ENCODE assay signal across 8 cellular contexts in genomic region chr2:111116016-111116746, GRCh38. TPM values are rescaled to one million over a fixed set of nuclear protein-coding genes. Genes with fewer than 3 reads are reported as not detected.
A peak's percentile ranks its signal among the peaks of the same experiment; 100 is the strongest.
DNase-seq lines count a peak whose midpoint lies in the region; ATAC-seq, FAIRE-seq and TF ChIP-seq lines count a peak whose summit lies in the region.
"Had no signal": no experiment of that assay in that cellular context is flagged by ENCODE, and none has a peak within 500 bp of the region (broad histone marks: within the 10 kb centered on the region; RNA-seq: fewer than 3 reads in every experiment).

No MANE protein-coding gene starts in this region.

- H3K27me3 ChIP-seq in GM12878 (replicated peaks in 1 of 2; ENCODE audit: control insufficient read depth in 2 of 2, insufficient read depth in 2 of 2, low read length in 1 of 2): peaks cover 12 to 48% of the 10 kb centered on the region in 2 experiments

- SMC1A ChIA-PET in GM12878 (lab: Charles Lee; ENCODE audit: uncharacterized antibody, unreplicated experiment): interaction anchor here (0.7 to 1.6 kb wide), 7 partner anchors 79 to 308 kb away, joined by 3 to 5 read pairs (median 3); no protein-coding TSS in a partner anchor

- FAIRE-seq in GM18507 (lab: Jason Lieb, UNC): peak; percentile 83
- FAIRE-seq in GM12878 (lab: Jason Lieb, UNC): peak; percentile 81
- no peak for FAIRE-seq in RCC 7860 (lab: Jason Lieb, UNC)

- in situ Hi-C loops in GM12878 (cut with MboI): loop anchor here (5.0 to 10.0 kb wide), 2 partner anchors 304 to 589 kb away; no protein-coding TSS in a partner anchor

- H4K20me1 ChIP-seq in GM12878 (ENCODE audit: control insufficient read depth, insufficient read depth): no peaks in the 10 kb centered on the region

- peak; percentile 57 for TF ChIP-seq RAD21 in GM12878 (IDR thresholded peaks at IDR 0.05; ENCODE audit: insufficient read depth, low read depth, low read length)

- ATAC-seq in HG03378 (IDR thresholded peaks at IDR 0.05; ENCODE audit: unreplicated experiment): peak; percentile 46
- peak; percentile 49 for ATAC-seq in GM12878
- ATAC-seq in GM18873 (IDR thresholded peaks at IDR 0.05; ENCODE audit: low FRiP score, unreplicated experiment): no peak

- no peaks in the 10 kb centered on the region; the same call in 2 of the 3 replicates for H3K9me3 ChIP-seq in GM12878 (replicated peaks; ENCODE audit: control insufficient read depth, insufficient read depth, low read length)

- no peaks in the 10 kb centered on the region for H3K79me2 ChIP-seq in GM12878 (ENCODE audit: control insufficient read depth, insufficient read depth, low read length)

- CTCF ChIA-PET in GM10248 (lab: Yijun Ruan, JAX): no interaction called here
- CTCF ChIA-PET in GM12878 (lab: Yijun Ruan, JAX): interaction anchor here (0.7 to 2.2 kb wide), 7 partner anchors 10 to 585 kb away, joined by 3 to 16 read pairs (median 4); no protein-coding TSS in a partner anchor

- no peak for TF ChIP-seq POLR2A in GM12878 (IDR thresholded peaks at IDR 0.05; ENCODE audit: low read depth, low read length)

- peak; percentile 96 to 97 for TF ChIP-seq EP300 in GM12878 (IDR thresholded peaks at IDR 0.05; ENCODE audit: borderline replicate concordance in 1 of 2, control insufficient read depth in 1 of 2, low read depth in 2 of 2, low read length in 2 of 2)

- H3K4me2 ChIP-seq in GM12878 (ENCODE audit: control insufficient read depth, insufficient read depth): no peak overlapping the region

- DNase-seq in GM10248 (ENCODE audit: extremely low spot score) (peak; percentile 44), GM18507 (ENCODE audit: extremely low spot score, insufficient read length, low read depth) (no peak), GM12878 (ENCODE audit: low read depth, low spot score) (peak; percentile 74), COLO829 (ENCODE audit: low spot score) (no peak), RCC 7860 (ENCODE audit: low spot score) (no peak)

- TF ChIP-seq CTCF in GM10248 (IDR thresholded peaks at IDR 0.05; ENCODE audit: control extremely low read depth, extremely low read depth, low read depth, missing control alignments): peak; percentile 8
- peak in 1 of 3 experiments; percentile 37; a peak in 1 of 6 replicates for TF ChIP-seq CTCF in GM12878 (IDR thresholded peaks at IDR 0.05 in 2 of 3, conservative IDR thresholded peaks at IDR 0.05 in 1 of 3; ENCODE audit: control insufficient read depth in 2 of 3, extremely low read depth in 1 of 3, insufficient read depth in 1 of 3, low read depth in 3 of 3, low read length in 3 of 3)

- no peak overlapping the region for H2AFZ ChIP-seq in GM12878 (ENCODE audit: control insufficient read depth, low read depth, low read length)

- no peak overlapping the region for H3K27ac ChIP-seq in GM12878 (ENCODE audit: control insufficient read depth, insufficient read depth)
- H3K27ac ChIP-seq: cardiac muscle cell had no signal

- H3K4me1 ChIP-seq in GM12878 (ENCODE audit: control insufficient read depth, insufficient read depth, low read length): peaks cover 38% of the 10 kb centered on the region

- no peak overlapping the region for H3K4me3 ChIP-seq in GM12878
- H3K4me3 ChIP-seq: cardiac muscle cell had no signal

- no peaks in the 10 kb centered on the region for H3K36me3 ChIP-seq in GM12878 (ENCODE audit: control insufficient read depth in 2 of 2, insufficient read depth in 2 of 2, low read length in 1 of 2)
- H3K36me3 ChIP-seq: cardiac muscle cell had no signal

- WGBS in GM12878 (ENCODE audit: insufficient coverage, insufficient replicate concordance, low lambda C conversion rate, missing lambda C conversion rate): under 1% methylated on average over 7 of the region's 7 CpGs

- BruUV-seq in GM12878 (replicated peaks; lab: Mats Ljungman, UMichigan): no TSS peak

- POLR2A ChIA-PET in GM10248 (lab: Yijun Ruan, JAX): no interaction called here
- POLR2A ChIA-PET in GM12878 (lab: Charles Lee): interaction anchor here (0.6 kb wide), 1 partner anchor 258 kb away, joined by 3 read pairs; no protein-coding TSS in a partner anchor

- RAD21 ChIA-PET in GM12878 (lab: Charles Lee; ENCODE audit: unreplicated experiment): interaction anchor here (1.0 to 2.2 kb wide), 4 partner anchors 45 to 304 kb away, joined by 3 to 11 read pairs (median 6); no protein-coding TSS in a partner anchor

- H3K9ac ChIP-seq in GM12878 (ENCODE audit: control insufficient read depth, insufficient read depth, low read length): no peak overlapping the region

- intact Hi-C loops in GM12878 (cut with micrococcal nuclease; ENCODE audit: unreplicated experiment): loop anchor here (1.0 to 10.0 kb wide), 5 partner anchors 81 to 581 kb away; no protein-coding TSS in a partner anchor

TF ChIP-seq in GM12878, 131 proteins besides CTCF, POLR2A, EP300 and RAD21 (continues in another document):
- TF ChIP-seq FOXK2 (IDR thresholded peaks at IDR 0.05): no peak
- TF ChIP-seq FOS (IDR thresholded peaks at IDR 0.05; ENCODE audit: borderline replicate concordance, extremely low read depth, insufficient read length): no peak
- TF ChIP-seq BCL3 (IDR thresholded peaks at IDR 0.05; ENCODE audit: borderline replicate concordance, insufficient read depth, low read depth, low read length, poor library complexity, severe bottlenecking): peak; percentile 36
- TF ChIP-seq SP1 (IDR thresholded peaks at IDR 0.05; ENCODE audit: low read depth, low read length): no peak
- TF ChIP-seq SRF (IDR thresholded peaks at IDR 0.05; ENCODE audit: low read depth in 2 of 2, low read length in 2 of 2): no peak
- TF ChIP-seq TCF3 (IDR thresholded peaks at IDR 0.05; ENCODE audit: borderline replicate concordance, insufficient read depth, low read depth, low read length): 0 out of 2 replicates have a peak, but pooled peaks have one; percentile 13
- peak; percentile 17; the same call in 1 of the 2 replicates for TF ChIP-seq ZSCAN29 (IDR thresholded peaks at IDR 0.05)
- no peak for TF ChIP-seq KDM1A (IDR thresholded peaks at IDR 0.05; ENCODE audit: borderline replicate concordance)
- TF ChIP-seq TAF1 (IDR thresholded peaks at IDR 0.05; ENCODE audit: borderline replicate concordance, low read depth, low read length): no peak
- peak; percentile 77 to 82 for TF ChIP-seq BHLHE40 (IDR thresholded peaks at IDR 0.05; ENCODE audit: borderline replicate concordance in 1 of 2, low read depth in 2 of 2, low read length in 1 of 2)
- TF ChIP-seq, protein P1, sequence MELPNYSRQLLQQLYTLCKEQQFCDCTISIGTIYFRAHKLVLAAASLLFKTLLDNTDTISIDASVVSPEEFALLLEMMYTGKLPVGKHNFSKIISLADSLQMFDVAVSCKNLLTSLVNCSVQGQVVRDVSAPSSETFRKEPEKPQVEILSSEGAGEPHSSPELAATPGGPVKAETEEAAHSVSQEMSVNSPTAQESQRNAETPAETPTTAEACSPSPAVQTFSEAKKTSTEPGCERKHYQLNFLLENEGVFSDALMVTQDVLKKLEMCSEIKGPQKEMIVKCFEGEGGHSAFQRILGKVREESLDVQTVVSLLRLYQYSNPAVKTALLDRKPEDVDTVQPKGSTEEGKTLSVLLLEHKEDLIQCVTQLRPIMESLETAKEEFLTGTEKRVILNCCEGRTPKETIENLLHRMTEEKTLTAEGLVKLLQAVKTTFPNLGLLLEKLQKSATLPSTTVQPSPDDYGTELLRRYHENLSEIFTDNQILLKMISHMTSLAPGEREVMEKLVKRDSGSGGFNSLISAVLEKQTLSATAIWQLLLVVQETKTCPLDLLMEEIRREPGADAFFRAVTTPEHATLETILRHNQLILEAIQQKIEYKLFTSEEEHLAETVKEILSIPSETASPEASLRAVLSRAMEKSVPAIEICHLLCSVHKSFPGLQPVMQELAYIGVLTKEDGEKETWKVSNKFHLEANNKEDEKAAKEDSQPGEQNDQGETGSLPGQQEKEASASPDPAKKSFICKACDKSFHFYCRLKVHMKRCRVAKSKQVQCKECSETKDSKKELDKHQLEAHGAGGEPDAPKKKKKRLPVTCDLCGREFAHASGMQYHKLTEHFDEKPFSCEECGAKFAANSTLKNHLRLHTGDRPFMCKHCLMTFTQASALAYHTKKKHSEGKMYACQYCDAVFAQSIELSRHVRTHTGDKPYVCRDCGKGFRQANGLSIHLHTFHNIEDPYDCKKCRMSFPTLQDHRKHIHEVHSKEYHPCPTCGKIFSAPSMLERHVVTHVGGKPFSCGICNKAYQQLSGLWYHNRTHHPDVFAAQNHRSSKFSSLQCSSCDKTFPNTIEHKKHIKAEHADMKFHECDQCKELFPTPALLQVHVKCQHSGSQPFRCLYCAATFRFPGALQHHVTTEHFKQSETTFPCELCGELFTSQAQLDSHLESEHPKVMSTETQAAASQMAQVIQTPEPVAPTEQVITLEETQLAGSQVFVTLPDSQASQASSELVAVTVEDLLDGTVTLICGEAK (IDR thresholded peaks at IDR 0.05; ENCODE audit: borderline replicate concordance): no peak; the same call in 1 of the 2 replicates
- TF ChIP-seq RAD51 (IDR thresholded peaks at IDR 0.05): peak; percentile 35

RNA-seq across cellular contexts. Expression of gene BCL2L11, which starts 4.5 kb away (rescaled TPM):
- total RNA-seq in GM12878 (2013; cell fraction: nucleolus; rRNA removed): 23.2 and 32.3 TPM in 2 replicates
- total RNA-seq in GM12878 (2014; rRNA removed) (0.60 and 1.0 TPM in 2 replicates), GM12878 (2014; rRNA removed; fragmentation: Illumina TruSeq; extraction: Trizol) (0.88 and 1.2 TPM in 2 replicates), GM12878 (2021) (2.5 and 4.8 TPM in 2 replicates)
- 3.3 TPM for polyA plus RNA-seq in GM12878 (2011; ENCODE audit: low read depth)
- polyA plus RNA-seq in GM12878 (2011; rRNA removed) (9.5 and 10.1 TPM in 2 replicates), GM12878 (2014; fragmentation: Illumina TruSeq; extraction: Trizol) (3.3 and 3.6 TPM in 2 replicates), GM12878 (2014; fragmentation: Nextera tagmentation; extraction: Ambion mirVana) (under 1 TPM; 0.29 to 0.64 TPM), GM12878 (2014; rRNA removed) (1.8 and 2.9 TPM in 2 replicates), GM12878 (2016; fragmentation: Nextera tagmentation; extraction: Ambion mirVana) (under 1 TPM; 0.63 to 0.90 TPM)
- 9.0 and 15.4 TPM in 2 replicates for polyA plus RNA-seq in GM12878 (2011; cell fraction: cytosol; rRNA removed)
- 20.8 and 25.6 TPM in 2 replicates for polyA plus RNA-seq in GM12878 (2011; cell fraction: nucleus; rRNA removed)
- polyA plus RNA-seq in GM12878 (2012): 4.1 and 6.3 TPM in 2 replicates
- polyA minus RNA-seq in GM12878 (2011; rRNA and poly(A)+ RNA removed): 11.8 and 11.9 TPM in 2 replicates
- polyA minus RNA-seq in GM12878 (2011; cell fraction: cytosol; rRNA and poly(A)+ RNA removed): 7.2 and 16.8 TPM in 2 replicates
- 22.4 and 45.4 TPM in 2 replicates for polyA minus RNA-seq in GM12878 (2011; cell fraction: nucleus; rRNA and poly(A)+ RNA removed)

Comparison
In these comparisons a context has a peak if more than half of its experiments do, and no peak if none do; other contexts are left out.
1. DNase-seq: peak in GM10248 (single experiment) and GM12878 (single experiment); none in GM18507 (single experiment), COLO829 (single experiment) and RCC 7860 (single experiment).